ENCODE assay signal across 9 cellular contexts in the genomic region with DNA sequence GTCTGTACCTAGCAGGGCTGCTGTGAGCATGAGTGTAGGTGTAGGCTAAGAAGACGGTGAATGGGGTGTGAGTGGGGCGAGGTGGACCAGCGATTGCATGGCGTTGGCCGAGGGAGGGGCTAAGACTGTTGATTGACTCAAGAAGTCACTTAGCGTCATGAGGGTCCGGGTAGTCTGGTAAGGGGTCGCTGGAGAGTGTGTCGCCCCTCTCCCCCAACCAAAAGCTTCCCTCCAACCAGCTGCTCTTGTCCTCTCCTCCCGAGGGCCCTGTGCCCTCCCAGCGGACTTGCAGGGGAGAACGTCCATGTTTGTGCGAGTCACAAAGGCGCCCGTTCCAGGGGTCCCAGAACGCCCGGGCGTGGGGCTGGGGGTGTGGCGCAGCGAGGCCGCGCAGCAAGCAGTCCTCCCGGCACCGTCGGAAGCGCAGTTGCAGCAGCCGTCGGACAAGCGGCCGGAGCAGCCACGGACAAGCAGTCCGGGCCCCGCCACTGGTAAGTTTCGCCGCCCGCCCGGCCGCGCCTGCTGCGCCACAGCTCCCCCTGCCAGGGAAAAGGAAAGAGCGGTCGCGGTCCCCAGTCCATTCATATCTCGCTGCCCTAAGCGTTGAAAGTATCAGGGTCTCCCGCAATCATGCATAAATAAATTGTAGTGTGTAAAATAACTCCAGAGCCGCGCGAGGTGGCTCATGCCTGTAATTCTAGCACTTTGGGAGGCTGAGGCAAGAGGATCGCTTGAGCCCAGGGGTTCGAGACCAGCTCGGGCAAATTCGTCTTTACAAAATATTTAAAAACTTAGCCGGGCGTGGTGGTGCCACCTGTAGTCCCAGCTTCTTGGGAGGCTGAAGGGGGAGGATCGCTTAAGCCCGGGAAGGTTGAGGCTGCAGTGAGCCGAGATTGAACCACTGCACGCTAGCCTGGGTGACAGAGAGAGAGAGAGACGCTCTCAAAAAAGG. TPM values are rescaled to one million over a fixed set of nuclear protein-coding genes. Genes with fewer than 3 reads are reported as not detected.
DNase-seq lines count a peak whose midpoint lies in the region; ATAC-seq, FAIRE-seq and TF ChIP-seq lines count a peak whose summit lies in the region.
"Had no signal": no experiment of that assay in that cellular context is flagged by ENCODE, and none has a peak within 500 bp of the region (broad histone marks: within the 10 kb centered on the region; RNA-seq: fewer than 3 reads in every experiment).

A gene (plus strand): TSS at position 373 of the 952 bp plus-strand sequence. CDS start 5,968 bp downstream, outside the sequence.

- no peaks in the 10 kb centered on the region for H4K20me1 ChIP-seq in astrocyte (ENCODE audit: insufficient read depth, low read length)

- peak; percentile 8 for TF ChIP-seq CTCF in astrocyte (IDR thresholded peaks at IDR 0.05; ENCODE audit: insufficient read depth, low read depth, low read length)

- H3K36me3 Mint-ChIP-seq in astrocyte (ENCODE audit: low read depth, unreplicated experiment) = no peaks in the 10 kb centered on the region

- peak within 1 kb of the TSS; percentile 70 for H2AFZ ChIP-seq in astrocyte (ENCODE audit: low read depth, low read length)

- H3K27me3 Mint-ChIP-seq in astrocyte (ENCODE audit: low read depth, unreplicated experiment) = peaks cover 39% of the 10 kb centered on the region

- H3K9me3 ChIP-seq in astrocyte (ENCODE audit: insufficient read depth, low read depth, low read length) = peaks cover 3% of the 10 kb centered on the region
- no peaks in the 10 kb centered on the region for H3K9me3 ChIP-seq in iPS-15b (ENCODE audit: control insufficient read depth, insufficient read depth, low read length)
- no peaks in the 10 kb centered on the region for H3K9me3 ChIP-seq in skeletal muscle satellite cell (replicated peaks; ENCODE audit: low read length)

- H3K9me3 Mint-ChIP-seq in astrocyte (ENCODE audit: unreplicated experiment) = peaks cover 2% of the 10 kb centered on the region

- H3K4me2 ChIP-seq in astrocyte (ENCODE audit: low read length) = peak within 1 kb of the TSS; percentile 65
- H3K4me2 ChIP-seq in skeletal muscle satellite cell (ENCODE audit: low read length) = peak within 1 kb of the TSS; percentile 16

- no peaks in the 10 kb centered on the region for H3K4me1 Mint-ChIP-seq in astrocyte (ENCODE audit: low read depth, unreplicated experiment)

- H3K36me3 ChIP-seq in astrocyte (ENCODE audit: insufficient read depth, low read length) = no peaks in the 10 kb centered on the region
- no peaks in the 10 kb centered on the region for H3K36me3 ChIP-seq in iPS-15b (ENCODE audit: control insufficient read depth, insufficient read depth, low read length)
- H3K36me3 ChIP-seq in skeletal muscle satellite cell (ENCODE audit: insufficient read depth, low read length) = no peaks in the 10 kb centered on the region

- H3K27me3 ChIP-seq in astrocyte (ENCODE audit: insufficient read depth, low read length) (peaks cover 33% of the 10 kb centered on the region), iPS-15b (ENCODE audit: control insufficient read depth, insufficient read depth, low read length) (no peaks in the 10 kb centered on the region), skeletal muscle satellite cell (ENCODE audit: control insufficient read depth, insufficient read depth, low read length) (peaks cover 66% of the 10 kb centered on the region)

- H3K9ac ChIP-seq in astrocyte (ENCODE audit: low read length) (no peak within 1 kb of the TSS), iPS-15b (ENCODE audit: low read depth, low read length) (peak within 1 kb of the TSS; percentile 48), skeletal muscle satellite cell (ENCODE audit: low read depth, low read length) (no peak within 1 kb of the TSS)

- H3K79me2 ChIP-seq in astrocyte (ENCODE audit: insufficient read depth, low read length) = no peaks in the 10 kb centered on the region

- H3K27ac ChIP-seq in astrocyte (ENCODE audit: low read depth, low read length) = no peak within 1 kb of the TSS

- H3K4me1 ChIP-seq in astrocyte (ENCODE audit: insufficient read depth, low read length) (peaks cover 6% of the 10 kb centered on the region), iPS-15b (ENCODE audit: control insufficient read depth, insufficient read depth, low read length) (no peaks in the 10 kb centered on the region), skeletal muscle satellite cell (ENCODE audit: control insufficient read depth, insufficient read depth, low read length) (peaks cover 6% of the 10 kb centered on the region)

- no peak for FAIRE-seq in astrocyte (lab: Jason Lieb, UNC)
- FAIRE-seq: G401.6 had no signal

- H3K4me3 ChIP-seq in astrocyte (ENCODE audit: insufficient read depth, low read depth, low read length) (no peak within 1 kb of the TSS), iPS-15b (ENCODE audit: low read depth, low read length) (peak within 1 kb of the TSS; percentile 77), skeletal muscle satellite cell (ENCODE audit: low read length) (peak within 1 kb of the TSS; percentile 20)

- no peak within 1 kb of the TSS for H3K27ac Mint-ChIP-seq in astrocyte (ENCODE audit: unreplicated experiment)

- ATAC-seq in HG03135 (IDR thresholded peaks at IDR 0.05; ENCODE audit: unreplicated experiment) = no peak

- DNase-seq in NCI-H524 (lab: John Stamatoyannopoulos, UW) (peak; percentile 25 to 59), NCI-H524 treated with DMSO at 0.1 percent for 48 hours (lab: John Stamatoyannopoulos, UW) (no peak), OCI-M2 (lab: John Stamatoyannopoulos, UW; ENCODE audit: unreplicated experiment) (peak; percentile 0), astrocyte (ENCODE audit: low read depth) (peak; percentile 37), GM19238 (ENCODE audit: insufficient read length, low spot score) (no peak)

- peak within 1 kb of the TSS; percentile 57 for H3K4me3 Mint-ChIP-seq in astrocyte (ENCODE audit: unreplicated experiment)

RNA-seq across cellular contexts. Expression of the gene that starts here (rescaled TPM):
- 0.30 TPM in 1 of 2 replicates, not detected in the other for total RNA-seq in astrocyte
- total RNA-seq in skeletal muscle satellite cell (2012; rRNA removed) = not detected in 2 replicates

Comparison
In these comparisons a context has a peak if more than half of its experiments do, and no peak if none do; other contexts are left out.
1. DNase-seq: peak in NCI-H524 (2 of 2) and OCI-M2 (single experiment); none in NCI-H524 treated with DMSO at 0.1 percent for 48 hours (single experiment) and GM19238 (single experiment).
2. Peak in DNase-seq and H3K4me2 ChIP-seq in astrocyte; RNA of the gene not detected or under 1 TPM.